Comparison of ENCODE assay signal across 24 cellular contexts in genomic region chr10:11551104-11551503, GRCh38.
DNase-seq lines count a peak whose midpoint lies in the region; ATAC-seq and TF ChIP-seq lines count a peak whose summit lies in the region.
"Had no signal": no experiment of that assay in that cellular context is flagged by ENCODE, and none has a peak within 500 bp of the region (broad histone marks: within the 10 kb centered on the region; RNA-seq: fewer than 3 reads in every experiment).

No MANE protein-coding gene starts in this region.

- no peaks in the 10 kb centered on the region for H3K27me3 ChIP-seq in breast epithelium
- H3K27me3 ChIP-seq in RWPE2 (ENCODE audit: insufficient read depth, poor library complexity, severe bottlenecking) = no peaks in the 10 kb centered on the region
- H3K27me3 ChIP-seq in foreskin keratinocyte = no peaks in the 10 kb centered on the region
- H3K27me3 ChIP-seq: adrenal gland, brain microvascular endothelial cell had no signal

- BruUV-seq in MCF 10A (replicated peaks; lab: Mats Ljungman, UMichigan) = no TSS peak

- peaks cover 19% of the 10 kb centered on the region for H3K4me1 Mint-ChIP-seq in MCF 10A (ENCODE audit: insufficient read depth, unreplicated experiment)
- H3K4me1 Mint-ChIP-seq in stimulated activated naive B cell treated with anti-CD40 and anti-IgM and Interleukin-4, amounts not matched to agents 10 μg/mL and 1 μg/mL and 100 μg/mL, for 72 hours = peaks cover 50 to 75% of the 10 kb centered on the region in 2 donors
- H3K4me1 Mint-ChIP-seq in naive thymus-derived CD8-positive, alpha-beta T cell = peaks cover 10 to 63% (median 12%) of the 10 kb centered on the region in 4 donors

- intact Hi-C loops in MCF 10A (cut with micrococcal nuclease) = no loop called here
- intact Hi-C loops in breast epithelium (cut with DNase I; ENCODE audit: low total_unique reads) = no loop called here

- H3K36me3 Mint-ChIP-seq in MCF 10A (ENCODE audit: insufficient read depth, unreplicated experiment) = no peaks in the 10 kb centered on the region
- H3K36me3 Mint-ChIP-seq in stimulated activated naive B cell treated with anti-CD40 and anti-IgM and Interleukin-4, amounts not matched to agents 10 μg/mL and 1 μg/mL and 100 μg/mL, for 72 hours = peaks cover 19 to 20% of the 10 kb centered on the region in 2 donors
- H3K36me3 Mint-ChIP-seq in naive thymus-derived CD8-positive, alpha-beta T cell = peaks cover 0 to 3% (median under 1%) of the 10 kb centered on the region in 3 donors

- H3K27ac ChIP-seq in breast epithelium (peak overlapping the region in 1 of 2 donors; percentile 72), RWPE2 (ENCODE audit: poor library complexity, severe bottlenecking) (peak overlapping the region; percentile 78), foreskin keratinocyte (peak overlapping the region; percentile 94)
- H3K27ac ChIP-seq: 22Rv1, psoas muscle, WERI-Rb-1 had no signal

- peak overlapping the region; percentile 36 for H3K27ac Mint-ChIP-seq in MCF 10A (ENCODE audit: low read depth, unreplicated experiment)
- peak overlapping the region; percentile 37 for H3K27ac Mint-ChIP-seq in stimulated activated naive B cell treated with anti-CD40 and anti-IgM and Interleukin-4, amounts not matched to agents 10 μg/mL and 1 μg/mL and 100 μg/mL, for 72 hours
- H3K27ac Mint-ChIP-seq in naive thymus-derived CD8-positive, alpha-beta T cell = no peak overlapping the region
- H3K27ac Mint-ChIP-seq: activated CD4-positive, alpha-beta T cell treated with anti-CD3 and anti-CD28 coated beads, Interleukin-2, amount 10 ng/mL, durations not matched to agents 7 days and 5 days; T-helper 2 cell treated with Interferon-gamma antibody and Interleukin-4, amounts not matched to agents 5 μg/mL and 100 μg/mL, for 36 hours had no signal

- CTCF ChIA-PET in MCF 10A (lab: Yijun Ruan, JAX) = interaction anchor here (1.7 kb wide), 1 partner anchor 174 kb away, joined by 3 read pairs; no protein-coding TSS in a partner anchor

- no peak for TF ChIP-seq POLR2A in breast epithelium (IDR thresholded peaks at IDR 0.05)

- TF ChIP-seq CTCF in MCF 10A (IDR thresholded peaks at IDR 0.05; ENCODE audit: unreplicated experiment) (no peak), breast epithelium (IDR thresholded peaks at IDR 0.05) (no peak), RWPE2 (IDR thresholded peaks at IDR 0.05; ENCODE audit: poor library complexity, severe bottlenecking) (no peak), foreskin keratinocyte (conservative IDR thresholded peaks at IDR 0.05) (no peak)

- H3K4me1 ChIP-seq in breast epithelium = no peaks in the 10 kb centered on the region
- H3K4me1 ChIP-seq in RWPE2 (ENCODE audit: insufficient read depth, poor library complexity, severe bottlenecking) = peaks cover 24% of the 10 kb centered on the region
- peaks cover 25% of the 10 kb centered on the region for H3K4me1 ChIP-seq in foreskin keratinocyte
- H3K4me1 ChIP-seq: psoas muscle had no signal

- peaks cover 12% of the 10 kb centered on the region for H3K9me3 Mint-ChIP-seq in MCF 10A (ENCODE audit: unreplicated experiment)
- peaks cover 7 to 8% of the 10 kb centered on the region in 2 donors for H3K9me3 Mint-ChIP-seq in stimulated activated naive B cell treated with anti-CD40 and anti-IgM and Interleukin-4, amounts not matched to agents 10 μg/mL and 1 μg/mL and 100 μg/mL, for 72 hours
- peaks cover 0 to 9% (median 0%) of the 10 kb centered on the region in 9 donors for H3K9me3 Mint-ChIP-seq in naive thymus-derived CD8-positive, alpha-beta T cell
- H3K9me3 Mint-ChIP-seq: T-helper 2 cell treated with Interferon-gamma antibody and Interleukin-4, amounts not matched to agents 5 μg/mL and 100 μg/mL, for 36 hours had no signal

- DNase-seq in MCF 10A (ENCODE audit: unreplicated experiment) (no peak), breast epithelium (ENCODE audit: low spot score in 2 of 2) (no peak), RWPE2 (ENCODE audit: low spot score) (no peak), foreskin keratinocyte (no peak), HuH-7.5 (ENCODE audit: low spot score) (no peak)
- no peak for DNase-seq in stimulated activated naive B cell treated with anti-CD40 and anti-IgM and Interleukin-4, amounts not matched to agents 10 μg/mL and 1 μg/mL and 100 μg/mL, for 72 hours
- no peak for DNase-seq in naive thymus-derived CD8-positive, alpha-beta T cell
- DNase-seq: activated CD4-positive, alpha-beta T cell treated with anti-CD3 and anti-CD28 coated beads, Interleukin-2, amount 10 ng/mL, durations not matched to agents 7 days and 5 days; activated naive CD4-positive, alpha-beta T cell treated with Interleukin-2 at 50 U/mL for 16 hours; activated T-cell treated with anti-CD3 and anti-CD28 coated beads, Interleukin-2, amount 50 U/mL, for 48 hours; adrenal gland; brain microvascular endothelial cell; DMS79; islet precursor cell; NCI-H1092; NCI-H187; NCI-H2171 treated with DMSO at 0.1 percent for 48 hours; NCI-H524; psoas muscle; SK-N-SH; WERI-Rb-1 had no signal

- H3K27me3 Mint-ChIP-seq in MCF 10A (ENCODE audit: insufficient read depth, unreplicated experiment) = no peaks in the 10 kb centered on the region
- no peaks in the 10 kb centered on the region for H3K27me3 Mint-ChIP-seq in stimulated activated naive B cell treated with anti-CD40 and anti-IgM and Interleukin-4, amounts not matched to agents 10 μg/mL and 1 μg/mL and 100 μg/mL, for 72 hours
- H3K27me3 Mint-ChIP-seq in naive thymus-derived CD8-positive, alpha-beta T cell = no peaks in the 10 kb centered on the region
- H3K27me3 Mint-ChIP-seq: activated CD4-positive, alpha-beta T cell treated with anti-CD3 and anti-CD28 coated beads, Interleukin-2, amount 10 ng/mL, durations not matched to agents 7 days and 5 days had no signal

- ATAC-seq in RWPE2 (ENCODE audit: low read depth) = no peak
- no peak for ATAC-seq in foreskin keratinocyte
- ATAC-seq in stimulated activated naive B cell treated with anti-CD40 and anti-IgM and Interleukin-4, amounts not matched to agents 10 μg/mL and 1 μg/mL and 100 μg/mL, for 72 hours (replicated peaks) = no peak
- no peak for ATAC-seq in GM21786 (IDR thresholded peaks at IDR 0.05; ENCODE audit: unreplicated experiment)
- ATAC-seq in naive thymus-derived CD8-positive, alpha-beta T cell = no peak
- ATAC-seq: psoas muscle had no signal

- H3K9me3 ChIP-seq in breast epithelium (no peaks in the 10 kb centered on the region), RWPE2 (ENCODE audit: severe bottlenecking) (no peaks in the 10 kb centered on the region)
- H3K9me3 ChIP-seq: adrenal gland, psoas muscle, SK-N-SH had no signal

- no peaks in the 10 kb centered on the region for H3K36me3 ChIP-seq in breast epithelium
- no peaks in the 10 kb centered on the region for H3K36me3 ChIP-seq in RWPE2 (ENCODE audit: low read depth)
- H3K36me3 ChIP-seq: adrenal gland, brain microvascular endothelial cell, WERI-Rb-1 had no signal

- POLR2A ChIA-PET in MCF 10A (lab: Yijun Ruan, JAX) = interaction anchor here (1.1 to 2.0 kb wide), 4 partner anchors 12 to 59 kb away, joined by 4 to 10 read pairs (median 6); no protein-coding TSS in a partner anchor
- POLR2A ChIA-PET in naive thymus-derived CD8-positive, alpha-beta T cell (lab: Charles Lee) = no interaction called here

- H3K4me3 Mint-ChIP-seq in MCF 10A (ENCODE audit: unreplicated experiment) = no peak overlapping the region
- H3K4me3 Mint-ChIP-seq in stimulated activated naive B cell treated with anti-CD40 and anti-IgM and Interleukin-4, amounts not matched to agents 10 μg/mL and 1 μg/mL and 100 μg/mL, for 72 hours = no peak overlapping the region
- H3K4me3 Mint-ChIP-seq in naive thymus-derived CD8-positive, alpha-beta T cell = no peak overlapping the region
- H3K4me3 Mint-ChIP-seq: activated CD4-positive, alpha-beta T cell treated with anti-CD3 and anti-CD28 coated beads, Interleukin-2, amount 10 ng/mL, durations not matched to agents 7 days and 5 days; T-helper 2 cell treated with Interferon-gamma antibody and Interleukin-4, amounts not matched to agents 5 μg/mL and 100 μg/mL, for 36 hours had no signal

- H3K4me3 ChIP-seq in breast epithelium (no peak overlapping the region), RWPE2 (ENCODE audit: severe bottlenecking) (no peak overlapping the region)
- H3K4me3 ChIP-seq: adrenal gland, psoas muscle had no signal

Comparison
In these comparisons a context has a peak if more than half of its experiments do, and no peak if none do; other contexts are left out.
1. H3K27ac Mint-ChIP-seq: peak in MCF 10A (single experiment) and stimulated activated naive B cell treated with anti-CD40 and anti-IgM and Interleukin-4, amounts not matched to agents 10 μg/mL and 1 μg/mL and 100 μg/mL, for 72 hours (single experiment); none in naive thymus-derived CD8-positive, alpha-beta T cell (0 of 10).